In genomic region chr4:53374777-53375258, GRCh38 we compare ENCODE assay signal across 28 cellular contexts.
"Had no signal": no experiment of that assay in that cellular context is flagged by ENCODE, and none has a peak within 500 bp of the region (broad histone marks: within the 10 kb centered on the region; RNA-seq: fewer than 3 reads in every experiment).

No MANE protein-coding gene starts in this region.

- H2AFZ ChIP-seq: neural progenitor cell had no signal

- DNase-seq: naive thymus-derived CD4-positive, alpha-beta T cell; nephron progenitor cell; occipital lobe; ovary; posterior cingulate gyrus; psoas muscle; right cardiac atrium; right lobe of liver; sigmoid colon; stimulated activated CD4-positive, alpha-beta T cell treated with anti-CD3 and anti-CD28 coated beads, Interleukin-15, amount 100 ng/mL, for 24 hours; stimulated activated CD4-positive, alpha-beta T cell treated with anti-CD3 and anti-CD28 coated beads, Interleukin-2, amount 100 ng/mL, for 24 hours; stimulated activated CD4-positive, alpha-beta T cell treated with anti-CD3 and anti-CD28 coated beads, Interleukin-2, amount 100 ng/mL, for 48 hours; stimulated activated CD4-positive, alpha-beta T cell treated with anti-CD3 and anti-CD28 coated beads, Interleukin-4, amount 100 ng/mL, for 24 hours; stimulated activated naive B cell treated with anti-CD40 and anti-IgM and Interleukin-4, amounts not matched to agents 10 μg/mL and 1 μg/mL and 100 μg/mL, for 72 hours; stimulated activated naive CD4-positive, alpha-beta T cell treated with Interleukin-2 at 50 U/mL for 16 hours; stomach; thyroid gland; upper lobe of right lung; uterus had no signal

- H3K9ac ChIP-seq: neural progenitor cell, parathyroid adenoma had no signal

- FAIRE-seq: small intestine had no signal

- H3K36me3 Mint-ChIP-seq: neural progenitor cell had no signal

- H3K9me3 Mint-ChIP-seq: nephron progenitor cell; neural progenitor cell; stimulated activated effector memory CD8-positive, alpha-beta T cell treated with anti-CD3 and anti-CD28 coated beads, Interleukin-12 subunit alpha, Interleukin-12 subunit beta, amount 100 ng/mL, for 72 hours; stimulated activated naive B cell treated with anti-CD40 and anti-IgM and Interleukin-4, amounts not matched to agents 10 μg/mL and 1 μg/mL and 100 μg/mL, for 72 hours; stimulated activated naive CD8-positive, alpha-beta T cell treated with anti-CD3 and anti-CD28 coated beads, Interleukin-15, Interleukin-2, amounts not matched to agents 100 ng/mL and 50 ng/mL, for 24 hours; type B pancreatic cell had no signal

- H3K9me3 ChIP-seq: ovary, psoas muscle, right lobe of liver, sigmoid colon, stomach, thoracic aorta, thyroid gland, tibial nerve, upper lobe of right lung, uterus had no signal

- H3K36me3 ChIP-seq: neural progenitor cell, ovary, right lobe of liver, sigmoid colon, stomach, thoracic aorta, thyroid gland, tibial nerve, upper lobe of right lung, uterus had no signal

- H3K27me3 ChIP-seq: ovary, right lobe of liver, thyroid gland, uterus had no signal

- H3K27ac Mint-ChIP-seq: naive thymus-derived CD4-positive, alpha-beta T cell; nephron progenitor cell; neural progenitor cell; progenitor cell of endocrine pancreas; stimulated activated effector memory CD8-positive, alpha-beta T cell treated with anti-CD3 and anti-CD28 coated beads, Interleukin-12 subunit alpha, Interleukin-12 subunit beta, amount 100 ng/mL, for 72 hours; stimulated activated naive B cell treated with anti-CD40 and anti-IgM and Interleukin-4, amounts not matched to agents 10 μg/mL and 1 μg/mL and 100 μg/mL, for 72 hours; stimulated activated naive CD8-positive, alpha-beta T cell treated with anti-CD3 and anti-CD28 coated beads, Interleukin-15, Interleukin-2, amounts not matched to agents 100 ng/mL and 50 ng/mL, for 24 hours; type B pancreatic cell had no signal

- H3K4me2 ChIP-seq: neural progenitor cell had no signal

- H3K4me3 ChIP-seq: neural progenitor cell, ovary, psoas muscle, right lobe of liver, sigmoid colon, stomach, thoracic aorta, thyroid gland, tibial nerve, upper lobe of right lung, uterus had no signal

- H3K4me3 Mint-ChIP-seq: nephron progenitor cell; neural progenitor cell; stimulated activated effector memory CD8-positive, alpha-beta T cell treated with anti-CD3 and anti-CD28 coated beads, Interleukin-12 subunit alpha, Interleukin-12 subunit beta, amount 100 ng/mL, for 72 hours; stimulated activated naive B cell treated with anti-CD40 and anti-IgM and Interleukin-4, amounts not matched to agents 10 μg/mL and 1 μg/mL and 100 μg/mL, for 72 hours; stimulated activated naive CD8-positive, alpha-beta T cell treated with anti-CD3 and anti-CD28 coated beads, Interleukin-15, Interleukin-2, amounts not matched to agents 100 ng/mL and 50 ng/mL, for 24 hours; type B pancreatic cell had no signal

- H3K27ac ChIP-seq: neural progenitor cell, ovary, parathyroid adenoma, psoas muscle, right lobe of liver, sigmoid colon, thoracic aorta, thyroid gland, tibial nerve, upper lobe of right lung, uterus had no signal

- ATAC-seq: naive thymus-derived CD4-positive, alpha-beta T cell; psoas muscle; right cardiac atrium; right lobe of liver; stimulated activated effector memory CD8-positive, alpha-beta T cell treated with anti-CD3 and anti-CD28 coated beads, Interleukin-12 subunit alpha, Interleukin-12 subunit beta, amount 100 ng/mL, for 72 hours; stimulated activated naive B cell treated with anti-CD40 and anti-IgM and Interleukin-4, amounts not matched to agents 10 μg/mL and 1 μg/mL and 100 μg/mL, for 72 hours; upper lobe of right lung had no signal

- H3K4me1 ChIP-seq: uterus had no signal
